17 cellular contexts compared by ENCODE assay signal in genomic region chr7:116575853-116576252, GRCh38.
"Had no signal": no experiment of that assay in that cellular context is flagged by ENCODE, and none has a peak within 500 bp of the region (broad histone marks: within the 10 kb centered on the region; RNA-seq: fewer than 3 reads in every experiment).

No MANE protein-coding gene starts in this region.

- H3K4me3 ChIP-seq: adrenal gland, neural progenitor cell, pancreas, tibial nerve had no signal

- H3K4me2 ChIP-seq: neural progenitor cell had no signal

- H3K27ac Mint-ChIP-seq: activated CD4-positive, alpha-beta memory T cell treated with anti-CD3 and anti-CD28 coated beads for 36 hours; activated CD4-positive, alpha-beta T cell treated with anti-CD3 and anti-CD28 coated beads for 36 hours; activated CD8-positive, alpha-beta memory T cell treated with anti-CD3 and anti-CD28 coated beads, Interleukin-2, amount 10 ng/mL, durations not matched to agents 7 days and 5 days; activated naive CD4-positive, alpha-beta T cell treated with anti-CD3 and anti-CD28 coated beads, Interleukin-2, amount 50 U/mL, for 24 hours; naive B cell; neural progenitor cell; T-helper 1 cell treated with Interleukin-12 subunit alpha and Interleukin-12 subunit beta and Interleukin-4 antibody, amounts not matched to agents 30 μg/mL and 1 μg/mL, for 36 hours had no signal

- H3K9ac ChIP-seq: neural progenitor cell had no signal

- H3K9me3 Mint-ChIP-seq: activated CD4-positive, alpha-beta memory T cell treated with anti-CD3 and anti-CD28 coated beads for 36 hours; activated naive CD4-positive, alpha-beta T cell treated with anti-CD3 and anti-CD28 coated beads, Interleukin-2, amount 50 U/mL, for 24 hours; activated T-cell treated with anti-CD3 and anti-CD28 coated beads, Interleukin-2, amount 50 U/mL, for 4 hours; naive B cell; T-helper 1 cell treated with Interleukin-12 subunit alpha and Interleukin-12 subunit beta and Interleukin-4 antibody, amounts not matched to agents 30 μg/mL and 1 μg/mL, for 36 hours had no signal

- H3K36me3 Mint-ChIP-seq: activated CD4-positive, alpha-beta memory T cell treated with anti-CD3 and anti-CD28 coated beads for 36 hours; activated CD8-positive, alpha-beta memory T cell treated with anti-CD3 and anti-CD28 coated beads, Interleukin-2, amount 10 ng/mL, durations not matched to agents 7 days and 5 days; activated naive CD4-positive, alpha-beta T cell treated with anti-CD3 and anti-CD28 coated beads, Interleukin-2, amount 50 U/mL, for 24 hours; naive B cell; neural progenitor cell had no signal

- H3K4me1 Mint-ChIP-seq: activated naive CD4-positive, alpha-beta T cell treated with anti-CD3 and anti-CD28 coated beads, Interleukin-2, amount 50 U/mL, for 24 hours had no signal

- H3K4me1 ChIP-seq: neural progenitor cell had no signal

- H3K36me3 ChIP-seq: adrenal gland, neural progenitor cell, pancreas, tibial nerve had no signal

- H3K4me3 Mint-ChIP-seq: activated CD4-positive, alpha-beta memory T cell treated with anti-CD3 and anti-CD28 coated beads for 36 hours; activated CD4-positive, alpha-beta T cell treated with anti-CD3 and anti-CD28 coated beads for 36 hours; activated CD8-positive, alpha-beta memory T cell treated with anti-CD3 and anti-CD28 coated beads, Interleukin-2, amount 10 ng/mL, durations not matched to agents 7 days and 5 days; activated naive CD4-positive, alpha-beta T cell treated with anti-CD3 and anti-CD28 coated beads, Interleukin-2, amount 50 U/mL, for 24 hours; activated T-cell treated with anti-CD3 and anti-CD28 coated beads, Interleukin-2, amount 50 U/mL, for 4 hours; naive B cell; neural progenitor cell; T-helper 1 cell treated with Interleukin-12 subunit alpha and Interleukin-12 subunit beta and Interleukin-4 antibody, amounts not matched to agents 30 μg/mL and 1 μg/mL, for 36 hours had no signal

- H3K27me3 ChIP-seq: adrenal gland, neural progenitor cell, pancreas, tibial nerve had no signal

- DNase-seq: activated CD4-positive, alpha-beta memory T cell treated with anti-CD3 and anti-CD28 coated beads for 36 hours; activated CD4-positive, alpha-beta T cell treated with anti-CD3 and anti-CD28 coated beads for 36 hours; activated CD8-positive, alpha-beta memory T cell treated with anti-CD3 and anti-CD28 coated beads, Interleukin-2, amount 10 ng/mL, durations not matched to agents 7 days and 5 days; activated effector memory CD4-positive, alpha-beta T cell treated with Interleukin-2 at 50 U/mL for 16 hours; activated T-cell treated with anti-CD3 and anti-CD28 coated beads, Interleukin-2, amount 50 U/mL, for 4 hours; adrenal gland; islet precursor cell; naive B cell; pancreas; stimulated activated CD4-positive, alpha-beta T cell treated with anti-CD3 and anti-CD28 coated beads, Interleukin-15, amount 100 ng/mL, for 24 hours; stimulated activated CD4-positive, alpha-beta T cell treated with anti-CD3 and anti-CD28 coated beads, Interleukin-4, amount 100 ng/mL, for 1 hour; stimulated activated naive CD4-positive, alpha-beta T cell had no signal

- H3K27ac ChIP-seq: adrenal gland, neural progenitor cell, pancreas had no signal

- H2AFZ ChIP-seq: neural progenitor cell had no signal

- ATAC-seq: activated CD4-positive, alpha-beta T cell treated with anti-CD3 and anti-CD28 coated beads for 36 hours; activated CD8-positive, alpha-beta memory T cell treated with anti-CD3 and anti-CD28 coated beads, Interleukin-2, amount 10 ng/mL, durations not matched to agents 7 days and 5 days; activated T-cell treated with anti-CD3 and anti-CD28 coated beads, Interleukin-2, amount 50 U/mL, for 4 hours; left lobe of liver; pancreas had no signal

- H3K9me3 ChIP-seq: adrenal gland, pancreas had no signal
